Comparison of ENCODE assay signal across 8 cellular contexts in genomic region chr2:66433945-66434678, GRCh38. TPM values are rescaled to one million over a fixed set of nuclear protein-coding genes. Genes with fewer than 3 reads are reported as not detected.
DNase-seq lines count a peak whose midpoint lies in the region; ATAC-seq and TF ChIP-seq lines count a peak whose summit lies in the region.

No MANE protein-coding gene starts in this region.

- intact Hi-C loops in cardiac septum (cut with DNase I): loop anchor here (2.0 to 5.0 kb wide), 4 partner anchors 143 to 1408 kb away; no protein-coding TSS in a partner anchor

- no peaks in the 10 kb centered on the region for H4K20me1 ChIP-seq in osteoblast (ENCODE audit: insufficient read depth, low read length)

- no peaks in the 10 kb centered on the region for H3K9me3 Mint-ChIP-seq in activated naive CD8-positive, alpha-beta T cell treated with anti-CD3 and anti-CD28 coated beads for 36 hours

- H3K4me1 Mint-ChIP-seq in activated naive CD8-positive, alpha-beta T cell treated with anti-CD3 and anti-CD28 coated beads for 36 hours: peaks cover 27% of the 10 kb centered on the region

- peak overlapping the region; percentile 68 for H3K4me3 Mint-ChIP-seq in activated naive CD8-positive, alpha-beta T cell treated with anti-CD3 and anti-CD28 coated beads for 36 hours

- no peaks in the 10 kb centered on the region for H3K9me3 ChIP-seq in osteoblast (ENCODE audit: low read depth, low read length)

- H3K4me2 ChIP-seq in osteoblast (ENCODE audit: insufficient read depth, low read length): peak overlapping the region; percentile 100

- peak overlapping the region; percentile 86 for H3K4me3 ChIP-seq in osteoblast (ENCODE audit: insufficient read depth, low read length)

- no peaks in the 10 kb centered on the region for H3K27me3 ChIP-seq in osteoblast (ENCODE audit: insufficient read depth, low read length)

- no peak for TF ChIP-seq CTCF in osteoblast (IDR thresholded peaks at IDR 0.05; ENCODE audit: extremely low read depth, low read depth, low read length)

- no peaks in the 10 kb centered on the region for H3K36me3 ChIP-seq in osteoblast (ENCODE audit: insufficient read depth, low read length)

- H3K27ac ChIP-seq in osteoblast (ENCODE audit: low read depth, low read length): peak overlapping the region; percentile 86

- H3K4me1 ChIP-seq in osteoblast (ENCODE audit: insufficient read depth, low read length): peaks cover 18% of the 10 kb centered on the region

- DNase-seq in CMK (ENCODE audit: low read depth) (peak; percentile 21), NCI-H146 treated with DMSO at 0.1 percent for 48 hours (lab: John Stamatoyannopoulos, UW; ENCODE audit: unreplicated experiment) (peak; percentile 74), cardiac septum (ENCODE audit: low spot score) (peak; percentile 81), osteoblast (ENCODE audit: insufficient read length, low spot score, missing footprints) (peak; percentile 92), cerebellum (ENCODE audit: low spot score) (no peak), iPS-NIHi11 (ENCODE audit: low spot score) (no peak)
- DNase-seq in activated naive CD8-positive, alpha-beta T cell treated with anti-CD3 and anti-CD28 coated beads for 36 hours: peak; percentile 25

- H3K27ac Mint-ChIP-seq in activated naive CD8-positive, alpha-beta T cell treated with anti-CD3 and anti-CD28 coated beads for 36 hours: no peak overlapping the region

- H3K27me3 Mint-ChIP-seq in activated naive CD8-positive, alpha-beta T cell treated with anti-CD3 and anti-CD28 coated beads for 36 hours: peaks cover 95% of the 10 kb centered on the region

- peak; percentile 51 for ATAC-seq in GM21526 (IDR thresholded peaks at IDR 0.05; ENCODE audit: low FRiP score, unreplicated experiment)

- peak overlapping the region; percentile 96 for H2AFZ ChIP-seq in osteoblast (ENCODE audit: low read length)

- peaks cover 35% of the 10 kb centered on the region for H3K79me2 ChIP-seq in osteoblast (ENCODE audit: insufficient read depth, low read length)

- peaks cover 4% of the 10 kb centered on the region for H3K36me3 Mint-ChIP-seq in activated naive CD8-positive, alpha-beta T cell treated with anti-CD3 and anti-CD28 coated beads for 36 hours

RNA-seq across cellular contexts. Expression of gene MEIS1, which starts 0.8 kb away (rescaled TPM):
- total RNA-seq in activated naive CD8-positive, alpha-beta T cell treated with anti-CD3 and anti-CD28 coated beads for 36 hours: not detected
- total RNA-seq in cardiac septum (24.7 TPM), osteoblast (11.9 and 15.9 TPM in 2 replicates), cerebellum (180 TPM)

Comparison
In these comparisons a context has a peak if more than half of its experiments do, and no peak if none do; other contexts are left out.
1. DNase-seq: peak in CMK (single experiment), NCI-H146 treated with DMSO at 0.1 percent for 48 hours (single experiment), activated naive CD8-positive, alpha-beta T cell treated with anti-CD3 and anti-CD28 coated beads for 36 hours (single experiment), cardiac septum (single experiment) and osteoblast (single experiment); none in cerebellum (single experiment) and iPS-NIHi11 (single experiment).
2. RNA of gene MEIS1, which starts 0.8 kb away (total RNA-seq): 180 TPM in cerebellum (single experiment), 24.7 TPM in cardiac septum (single experiment) and 11.9 to 15.9 TPM in osteoblast; not detected in activated naive CD8-positive, alpha-beta T cell treated with anti-CD3 and anti-CD28 coated beads for 36 hours; every median in the first group is over 10 times any median in the second.